Comparison of ENCODE assay signal across 10 cellular contexts in the genomic region with DNA sequence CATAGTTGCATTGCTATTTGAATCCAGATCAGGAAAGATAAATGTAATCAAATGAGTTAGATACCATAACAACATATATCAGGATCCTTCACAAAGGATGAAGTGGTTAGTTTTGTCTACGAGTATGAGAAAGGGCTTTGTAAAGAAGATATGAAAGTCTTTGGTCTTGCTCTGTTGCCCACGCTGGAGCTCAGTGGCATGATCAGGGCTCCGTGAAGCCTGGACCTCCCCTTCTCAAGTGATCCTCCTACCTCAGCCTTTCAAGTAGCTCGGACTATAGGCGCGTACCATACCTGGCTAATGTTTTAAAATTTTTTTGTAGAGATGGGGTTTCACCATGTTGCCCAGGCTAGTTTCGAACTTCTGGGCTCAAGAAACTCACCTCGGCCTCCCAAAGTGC. TPM values are rescaled to one million over a fixed set of nuclear protein-coding genes. Genes with fewer than 3 reads are reported as not detected.
DNase-seq lines count a peak whose midpoint lies in the region; ATAC-seq and TF ChIP-seq lines count a peak whose summit lies in the region.
"Had no signal": no experiment of that assay in that cellular context is flagged by ENCODE, and none has a peak within 500 bp of the region (broad histone marks: within the 10 kb centered on the region; RNA-seq: fewer than 3 reads in every experiment).

No MANE protein-coding gene starts in this region.

- no peaks in the 10 kb centered on the region for H3F3A ChIP-seq in PC-3 (ENCODE audit: low read length, unreplicated experiment)

- H3K9me3 ChIP-seq in CD4-positive, CD25-positive, alpha-beta regulatory T cell (ENCODE audit: control insufficient read depth in 2 of 2, low read length in 2 of 2): no peaks in the 10 kb centered on the region
- H3K9me3 ChIP-seq in PC-3 (ENCODE audit: low read length): no peaks in the 10 kb centered on the region

- peak overlapping the region; percentile 36 for H3K27ac ChIP-seq in CD4-positive, CD25-positive, alpha-beta regulatory T cell (ENCODE audit: insufficient read depth, low read length, poor library complexity, severe bottlenecking)
- no peak overlapping the region for H3K27ac ChIP-seq in PC-3 (ENCODE audit: low read length)
- H3K27ac ChIP-seq: parathyroid adenoma had no signal

- POLR2A ChIA-PET in PC-3 (lab: Charles Lee; ENCODE audit: unreplicated experiment): no interaction called here

- no peaks in the 10 kb centered on the region for H3K9me2 ChIP-seq in PC-3 (replicated peaks; ENCODE audit: low read length)

- no peak for DNase-seq in CD4-positive, CD25-positive, alpha-beta regulatory T cell
- DNase-seq in PC-3: no peak
- no peak for DNase-seq in immature natural killer cell
- DNase-seq in hippocampal formation (lab: John Stamatoyannopoulos, UW): no peak
- DNase-seq in RPMI8226: no peak
- no peak for DNase-seq in NCI-H146 (lab: John Stamatoyannopoulos, UW)
- no peak for DNase-seq in iPS-NIHi7 (ENCODE audit: extremely low spot score)
- DNase-seq: NCI-H1417 had no signal

- no peak for ATAC-seq in CD4-positive, CD25-positive, alpha-beta regulatory T cell (ENCODE audit: low read depth in 2 of 2)
- ATAC-seq in GM19463 (IDR thresholded peaks at IDR 0.05; ENCODE audit: unreplicated experiment) (peak; percentile 24), PC-3 (no peak)

- H3K4me1 Mint-ChIP-seq in CD4-positive, CD25-positive, alpha-beta regulatory T cell: peaks cover 43 to 67% (median 50%) of the 10 kb centered on the region in 4 donors
- peaks cover 51 to 70% of the 10 kb centered on the region in 2 donors for H3K4me1 Mint-ChIP-seq in immature natural killer cell

- peak overlapping the region; percentile 85 for H3K4me3 ChIP-seq in CD4-positive, CD25-positive, alpha-beta regulatory T cell (ENCODE audit: low read depth, low read length)
- peak overlapping the region; percentile 97 for H3K4me3 ChIP-seq in PC-3 (ENCODE audit: low read length)

- peak overlapping the region in 2 of 3 donors; percentile 67 to 77 for H3K27ac Mint-ChIP-seq in CD4-positive, CD25-positive, alpha-beta regulatory T cell
- peak overlapping the region in 4 of 6 donors; percentile 28 to 60 (median 34) for H3K27ac Mint-ChIP-seq in immature natural killer cell

- no TSS peak for BruUV-seq in PC-3 (replicated peaks; lab: Mats Ljungman, UMichigan)

- H3K36me3 ChIP-seq in CD4-positive, CD25-positive, alpha-beta regulatory T cell (ENCODE audit: control insufficient read depth, insufficient read depth, low read length): peaks cover 17% of the 10 kb centered on the region
- H3K36me3 ChIP-seq in PC-3 (ENCODE audit: low read depth, low read length): peaks cover 35% of the 10 kb centered on the region

- H3K9me3 Mint-ChIP-seq in CD4-positive, CD25-positive, alpha-beta regulatory T cell: no peaks in the 10 kb centered on the region
- no peaks in the 10 kb centered on the region for H3K9me3 Mint-ChIP-seq in immature natural killer cell

- no peaks in the 10 kb centered on the region for H3K27me3 ChIP-seq in CD4-positive, CD25-positive, alpha-beta regulatory T cell (ENCODE audit: control insufficient read depth, insufficient read depth, low read length)
- no peaks in the 10 kb centered on the region for H3K27me3 ChIP-seq in PC-3 (ENCODE audit: low read length)

- peaks cover 55% of the 10 kb centered on the region for H3K4me1 ChIP-seq in CD4-positive, CD25-positive, alpha-beta regulatory T cell (ENCODE audit: control insufficient read depth, insufficient read depth, low read length, poor library complexity, severe bottlenecking)
- H3K4me1 ChIP-seq in PC-3 (ENCODE audit: insufficient read depth, low read length): peaks cover 62% of the 10 kb centered on the region
- H3K4me1 ChIP-seq: parathyroid adenoma had no signal

- H3K79me2 ChIP-seq in PC-3 (ENCODE audit: low read length): peaks cover 72% of the 10 kb centered on the region

- peaks cover 54% of the 10 kb centered on the region for H4K20me1 ChIP-seq in PC-3 (ENCODE audit: low read length)

- peak overlapping the region; percentile 97 for H3K9ac ChIP-seq in PC-3 (ENCODE audit: low read length)
- H3K9ac ChIP-seq: parathyroid adenoma had no signal

- H3K4me3 Mint-ChIP-seq in CD4-positive, CD25-positive, alpha-beta regulatory T cell: peak overlapping the region; percentile 88 to 95 (median 92)
- H3K4me3 Mint-ChIP-seq in immature natural killer cell: peak overlapping the region; percentile 91 to 97 (median 94)

- H3K4me2 ChIP-seq in PC-3 (ENCODE audit: low read length): peak overlapping the region; percentile 95

- no peaks in the 10 kb centered on the region for H3K27me3 Mint-ChIP-seq in CD4-positive, CD25-positive, alpha-beta regulatory T cell
- peaks cover 2 to 15% (median 15%) of the 10 kb centered on the region in 3 donors for H3K27me3 Mint-ChIP-seq in immature natural killer cell (ENCODE audit: low read depth in 3 of 3)

- CTCF ChIA-PET in PC-3 (lab: Charles Lee): no interaction called here

- H2AFZ ChIP-seq in PC-3 (ENCODE audit: low read length): no peak overlapping the region
- H2AFZ ChIP-seq: parathyroid adenoma had no signal

- TF ChIP-seq CTCF in PC-3 (conservative IDR thresholded peaks at IDR 0.05; ENCODE audit: low read depth, low read length): no peak

- H3K36me3 Mint-ChIP-seq in CD4-positive, CD25-positive, alpha-beta regulatory T cell: peaks cover 8% of the 10 kb centered on the region
- H3K36me3 Mint-ChIP-seq in immature natural killer cell: peaks cover 8 to 20% (median 12%) of the 10 kb centered on the region in 3 donors

- intact Hi-C loops in PC-3 (cut with micrococcal nuclease): no loop called here

RNA-seq across cellular contexts. Expression of gene SMC5, which starts 1.8 kb away (rescaled TPM):
- total RNA-seq in CD4-positive, CD25-positive, alpha-beta regulatory T cell: 37.1 TPM
- 10 to 100 TPM; 12.5 to 17.9 (median 16.0) TPM for polyA plus RNA-seq in CD4-positive, CD25-positive, alpha-beta regulatory T cell
- 15.1 and 22.5 TPM in 2 replicates for total RNA-seq in PC-3 (2014; rRNA removed)
- polyA plus RNA-seq in immature natural killer cell: 10 to 100 TPM in 2 of 3 donors, 1 to 10 TPM in 1; 7.0 to 24.2 (median 15.5) TPM
